ENCODE assay signal across 1 cellular context in the genomic region with DNA sequence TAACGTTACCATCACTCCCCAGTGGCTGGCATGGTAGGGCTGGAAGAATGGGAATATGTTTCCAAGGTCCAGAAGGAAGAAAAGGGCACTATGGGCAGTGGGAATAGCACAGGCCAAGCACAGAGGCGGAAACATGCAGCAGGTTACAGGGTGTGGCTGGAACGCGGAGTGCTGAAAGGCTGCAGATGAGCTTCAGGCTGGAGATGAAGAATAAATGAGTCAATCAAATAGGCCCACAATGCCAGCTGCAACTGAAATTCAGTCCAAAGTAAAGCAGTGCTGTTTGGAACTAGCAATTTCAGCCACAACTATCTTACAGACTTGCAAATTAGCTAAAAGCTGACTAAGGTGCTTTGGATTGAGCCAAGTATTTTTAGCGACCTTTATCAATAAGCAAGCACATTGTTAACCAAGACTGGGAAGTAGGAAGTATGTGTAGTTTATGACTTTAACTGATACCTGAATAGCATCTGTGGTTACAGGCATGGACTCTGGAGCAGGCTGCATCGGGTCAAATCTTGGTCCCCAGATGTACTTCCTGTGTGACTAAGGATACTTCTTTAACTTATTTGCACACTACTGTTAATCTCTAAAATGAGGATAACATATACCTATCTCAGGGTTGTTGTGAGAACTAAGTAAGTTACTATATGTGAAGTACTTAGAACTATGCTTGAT.
TF ChIP-seq lines count a peak whose summit lies in the region.

No MANE protein-coding gene starts in this region.

TF ChIP-seq in HCT116, 20 proteins besides CTCF, POLR2A, EP300 and RAD21:
- TF ChIP-seq POLR2AphosphoS5 (IDR thresholded peaks at IDR 0.05; ENCODE audit: low read depth, low read length) (no peak), CEBPB (IDR thresholded peaks at IDR 0.05; ENCODE audit: low read depth) (no peak), SIN3A (IDR thresholded peaks at IDR 0.05; ENCODE audit: low read depth) (no peak), SRF (IDR thresholded peaks at IDR 0.05; ENCODE audit: low read depth) (no peak)
